1 cellular context compared by ENCODE assay signal in genomic region chr10:69491611-69492010, GRCh38.
TF ChIP-seq lines count a peak whose summit lies in the region.

No MANE protein-coding gene starts in this region.

TF ChIP-seq in SK-N-SH treated with all-trans-retinoic acid at 6 μM for 48 hours, 23 proteins besides CTCF, POLR2A, EP300 and RAD21 (continued from another document):
- no peak for TF ChIP-seq POU6F1 (CRISPR knock-in tag; IDR thresholded peaks at IDR 0.05; ENCODE audit: borderline replicate concordance, low read depth)
- TF ChIP-seq CSDC2 (CRISPR knock-in tag; IDR thresholded peaks at IDR 0.05), result no peak
- TF ChIP-seq OSR1 (CRISPR knock-in tag; IDR thresholded peaks at IDR 0.05), result no peak
- no peak for TF ChIP-seq GLIS3 (CRISPR knock-in tag; IDR thresholded peaks at IDR 0.05)
- no peak for TF ChIP-seq ZFP30 (CRISPR knock-in tag; IDR thresholded peaks at IDR 0.05)
- TF ChIP-seq PPARA (CRISPR knock-in tag; IDR thresholded peaks at IDR 0.05; ENCODE audit: borderline replicate concordance), result no peak
TF ChIP-seq in SK-N-SH treated with all-trans-retinoic acid at 6 μM for 48 hours: peak in this region for 0.
